15 cellular contexts compared by ENCODE assay signal in the genomic region with DNA sequence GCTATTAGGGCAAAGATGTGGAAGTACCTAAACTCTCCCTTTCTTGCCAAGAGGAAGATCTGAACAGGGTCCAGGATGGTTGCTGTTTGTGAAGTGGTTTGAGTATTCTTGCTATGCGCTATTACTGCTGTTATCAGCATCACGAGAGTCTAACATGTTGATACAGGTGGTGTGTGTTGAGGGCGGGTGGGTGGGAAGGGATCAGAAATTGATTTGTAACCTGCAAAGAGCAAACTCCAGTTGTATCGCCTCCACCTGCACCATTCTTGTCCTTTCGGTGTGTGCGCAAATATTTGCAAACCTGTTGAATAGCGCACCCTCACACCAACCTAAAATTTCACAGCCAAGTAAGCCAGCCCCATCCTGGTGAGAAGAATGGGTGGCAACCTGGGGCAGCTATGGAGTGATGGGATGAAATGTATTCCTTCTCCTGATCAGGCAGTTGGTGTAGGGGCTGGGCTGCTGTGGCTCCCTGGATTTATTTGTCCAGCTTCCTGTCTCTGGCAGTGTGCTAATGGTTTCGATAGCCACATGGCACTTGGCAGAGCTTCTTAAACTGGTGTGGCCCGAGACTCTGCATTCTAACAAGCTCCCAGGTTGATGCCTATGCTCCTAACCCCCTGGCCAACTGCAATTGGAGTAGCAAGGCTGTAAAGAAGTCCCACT.
DNase-seq lines count a peak whose midpoint lies in the region; ATAC-seq, FAIRE-seq and TF ChIP-seq lines count a peak whose summit lies in the region.
"Had no signal": no experiment of that assay in that cellular context is flagged by ENCODE, and none has a peak within 500 bp of the region (broad histone marks: within the 10 kb centered on the region; RNA-seq: fewer than 3 reads in every experiment).

No MANE protein-coding gene starts in this region.

- H3K79me2 ChIP-seq in astrocyte (ENCODE audit: insufficient read depth, low read length) = no peaks in the 10 kb centered on the region

- peak; percentile 66 for DNase-seq in DMS153 (lab: John Stamatoyannopoulos, UW)
- DNase-seq in NCI-H146 (lab: John Stamatoyannopoulos, UW) = peak; percentile 87
- DNase-seq in astrocyte (ENCODE audit: low read depth) = no peak
- DNase-seq in A673 (ENCODE audit: low spot score) = no peak
- DNase-seq in AML-193 (lab: John Stamatoyannopoulos, UW) = no peak
- no peak for DNase-seq in lower lobe of right lung
- DNase-seq: activated CD8-positive, alpha-beta memory T cell treated with anti-CD3 and anti-CD28 coated beads, Interleukin-2, amount 10 ng/mL, durations not matched to agents 7 days and 5 days; dorsolateral prefrontal cortex; MV-4-11; NCI-H446 treated with DMSO at 0.1 percent for 48 hours; stimulated activated CD8-positive, alpha-beta memory T cell treated with anti-CD3 and anti-CD28 coated beads, Interleukin-4, amount 100 ng/mL, for 48 hours had no signal

- BruUV-seq in A673 (replicated peaks; lab: Mats Ljungman, UMichigan) = no TSS peak

- H3K4me3 ChIP-seq in astrocyte (ENCODE audit: insufficient read depth, low read depth, low read length) (no peak overlapping the region), A673 (ENCODE audit: low read depth, low read length, poor library complexity, severe bottlenecking) (no peak overlapping the region), lower lobe of right lung (no peak overlapping the region)
- H3K4me3 ChIP-seq: dorsolateral prefrontal cortex, K562 had no signal

- FAIRE-seq in astrocyte (lab: Jason Lieb, UNC) = no peak
- FAIRE-seq: K562 had no signal

- H3K4me1 Mint-ChIP-seq in astrocyte (ENCODE audit: low read depth, unreplicated experiment) (peaks cover 12% of the 10 kb centered on the region), nephron (peaks cover 67% of the 10 kb centered on the region)

- TF ChIP-seq CTCF in astrocyte (IDR thresholded peaks at IDR 0.05; ENCODE audit: insufficient read depth, low read depth, low read length) (no peak), nephron (IDR thresholded peaks at IDR 0.05; ENCODE audit: unreplicated experiment in 3 of 3) (no peak), A673 (conservative IDR thresholded peaks at IDR 0.05; ENCODE audit: low read depth, low read length) (no peak), lower lobe of right lung (IDR thresholded peaks at IDR 0.05) (no peak)

- no peaks in the 10 kb centered on the region for H3K36me3 ChIP-seq in astrocyte (ENCODE audit: insufficient read depth, low read length)
- no peaks in the 10 kb centered on the region for H3K36me3 ChIP-seq in A673 (ENCODE audit: insufficient read depth, low read length, poor library complexity, severe bottlenecking)
- H3K36me3 ChIP-seq in lower lobe of right lung = no peaks in the 10 kb centered on the region

- H3K27me3 ChIP-seq in astrocyte (ENCODE audit: insufficient read depth, low read length) (no peaks in the 10 kb centered on the region), A673 (replicated peaks; ENCODE audit: insufficient read depth, low read depth, low read length, poor library complexity) (no peaks in the 10 kb centered on the region), lower lobe of right lung (ENCODE audit: low read depth) (no peaks in the 10 kb centered on the region)

- POLR2A ChIA-PET in A673 (lab: Charles Lee; ENCODE audit: low non-redundant PET) = no interaction called here

- peaks cover 10% of the 10 kb centered on the region for H3K4me1 ChIP-seq in astrocyte (ENCODE audit: insufficient read depth, low read length)
- H3K4me1 ChIP-seq in A673 (ENCODE audit: insufficient read depth, low read length, poor library complexity, severe bottlenecking) = no peaks in the 10 kb centered on the region
- H3K4me1 ChIP-seq in lower lobe of right lung = no peaks in the 10 kb centered on the region

- CTCF ChIA-PET in A673 (lab: Charles Lee) = no interaction called here

- H3K9ac ChIP-seq in astrocyte (ENCODE audit: low read length) = no peak overlapping the region

- H3K27me3 Mint-ChIP-seq in astrocyte (ENCODE audit: low read depth, unreplicated experiment) (no peaks in the 10 kb centered on the region), nephron (ENCODE audit: low read depth) (peaks cover 11% of the 10 kb centered on the region)
- H3K27me3 Mint-ChIP-seq: activated CD8-positive, alpha-beta memory T cell treated with anti-CD3 and anti-CD28 coated beads, Interleukin-2, amount 10 ng/mL, durations not matched to agents 7 days and 5 days had no signal

- H3K9me3 ChIP-seq in astrocyte (ENCODE audit: insufficient read depth, low read depth, low read length) = no peaks in the 10 kb centered on the region
- H3K9me3 ChIP-seq in A673 (ENCODE audit: low read depth, low read length, poor library complexity, severe bottlenecking) = no peaks in the 10 kb centered on the region
- H3K9me3 ChIP-seq in lower lobe of right lung = no peaks in the 10 kb centered on the region

- no peaks in the 10 kb centered on the region for H3K9me3 Mint-ChIP-seq in astrocyte (ENCODE audit: unreplicated experiment)
- no peaks in the 10 kb centered on the region for H3K9me3 Mint-ChIP-seq in nephron
- H3K9me3 Mint-ChIP-seq: activated T-helper 2 cell treated with anti-CD3 and anti-CD28 coated beads, Interferon-gamma antibody, Interleukin-2, Interleukin-4, amounts not matched to agents 10 μg/mL and 5 μg/mL and 100 μg/mL, durations not matched to agents 14 hours and 24 hours and 36 hours had no signal

- intact Hi-C loops in A673 (cut with micrococcal nuclease; ENCODE audit: unreplicated experiment) (no loop called here), lower lobe of right lung (cut with DNase I) (no loop called here)

- no peak overlapping the region for H3K27ac Mint-ChIP-seq in astrocyte (ENCODE audit: unreplicated experiment)
- peak overlapping the region; percentile 70 to 85 (median 81) for H3K27ac Mint-ChIP-seq in nephron
- H3K27ac Mint-ChIP-seq: activated CD8-positive, alpha-beta memory T cell treated with anti-CD3 and anti-CD28 coated beads, Interleukin-2, amount 10 ng/mL, durations not matched to agents 7 days and 5 days; activated T-helper 2 cell treated with anti-CD3 and anti-CD28 coated beads, Interferon-gamma antibody, Interleukin-2, Interleukin-4, amounts not matched to agents 10 μg/mL and 5 μg/mL and 100 μg/mL, durations not matched to agents 14 hours and 24 hours and 36 hours had no signal

- H3K4me2 ChIP-seq in astrocyte (ENCODE audit: low read length) = peak overlapping the region; percentile 26

- ATAC-seq in HG03469 (IDR thresholded peaks at IDR 0.05; ENCODE audit: unreplicated experiment) (no peak), lower lobe of right lung (no peak)
- ATAC-seq: activated CD8-positive, alpha-beta memory T cell treated with anti-CD3 and anti-CD28 coated beads, Interleukin-2, amount 10 ng/mL, durations not matched to agents 7 days and 5 days; K562 had no signal

- H3K27ac ChIP-seq in astrocyte (ENCODE audit: low read depth, low read length) (no peak overlapping the region), A673 (ENCODE audit: low read depth, low read length, poor library complexity, severe bottlenecking) (no peak overlapping the region), lower lobe of right lung (no peak overlapping the region)
- H3K27ac ChIP-seq: dorsolateral prefrontal cortex had no signal

- no peaks in the 10 kb centered on the region for H3K36me3 Mint-ChIP-seq in astrocyte (ENCODE audit: low read depth, unreplicated experiment)
- no peaks in the 10 kb centered on the region for H3K36me3 Mint-ChIP-seq in nephron (ENCODE audit: low read depth)
- H3K36me3 Mint-ChIP-seq: activated CD8-positive, alpha-beta memory T cell treated with anti-CD3 and anti-CD28 coated beads, Interleukin-2, amount 10 ng/mL, durations not matched to agents 7 days and 5 days had no signal

- no peaks in the 10 kb centered on the region for H4K20me1 ChIP-seq in astrocyte (ENCODE audit: insufficient read depth, low read length)

- H3K4me3 Mint-ChIP-seq in astrocyte (ENCODE audit: unreplicated experiment) = no peak overlapping the region
- peak overlapping the region; percentile 53 to 77 (median 73) for H3K4me3 Mint-ChIP-seq in nephron
- H3K4me3 Mint-ChIP-seq: activated CD8-positive, alpha-beta memory T cell treated with anti-CD3 and anti-CD28 coated beads, Interleukin-2, amount 10 ng/mL, durations not matched to agents 7 days and 5 days had no signal

- no peak overlapping the region for H2AFZ ChIP-seq in astrocyte (ENCODE audit: low read depth, low read length)

Comparison
In these comparisons a context has a peak if more than half of its experiments do, and no peak if none do; other contexts are left out.
1. DNase-seq: peak in DMS153 (single experiment) and NCI-H146 (single experiment); none in astrocyte (single experiment), A673 (single experiment), AML-193 (0 of 2) and lower lobe of right lung (single experiment).